In genomic region chr14:24271134-24271833, GRCh38 we compare ENCODE assay signal across 8 cellular contexts. TPM values are rescaled to one million over a fixed set of nuclear protein-coding genes. Genes with fewer than 3 reads are reported as not detected.
A peak's percentile ranks its signal among the peaks of the same experiment; 100 is the strongest.
DNase-seq lines count a peak whose midpoint lies in the region; ATAC-seq and TF ChIP-seq lines count a peak whose summit lies in the region.

Gene RABGGTA (minus strand): TSS chr14:24271597. CDS start chr14:24271115, 482 bp downstream.

- H3K4me3 Mint-ChIP-seq in WTC11, result peak within 1 kb of the TSS; percentile 72

- H3K27ac Mint-ChIP-seq in WTC11, result peak within 1 kb of the TSS; percentile 87

- H3K4me3 ChIP-seq in AG04450 (ENCODE audit: low read depth, low read length) (peak within 1 kb of the TSS; percentile 88), cardiac fibroblast (replicated peaks in 1 of 2; ENCODE audit: low read depth in 2 of 2, low read length in 2 of 2) (peak within 1 kb of the TSS; percentile 95 to 96)

- H3K9me3 ChIP-seq in AG04450 (ENCODE audit: control insufficient read depth, insufficient read depth, low read length), result no peaks in the 10 kb centered on the region

- ATAC-seq in GM18873 (IDR thresholded peaks at IDR 0.05; ENCODE audit: low FRiP score, unreplicated experiment), result peak; percentile 75
- peak; percentile 82 for ATAC-seq in HG03139 (IDR thresholded peaks at IDR 0.05; ENCODE audit: unreplicated experiment)
- ATAC-seq in WTC11, result peak; percentile 94

- H3K4me1 Mint-ChIP-seq in WTC11, result peaks cover 16% of the 10 kb centered on the region

- POLR2A ChIA-PET in AG04450 (lab: Yijun Ruan, JAX), result interaction anchor here (0.5 to 3.6 kb wide), 15 partner anchors 10 to 1269 kb away, joined by 3 to 50 read pairs (median 4); partner anchors contain the start of genes CHMP4A, CIDEB, DCAF11 and DHRS1
- POLR2A ChIA-PET in WTC11 (lab: Charles Lee), result interaction anchor here (0.5 to 1.5 kb wide), 16 partner anchors 9 to 144 kb away, joined by 3 to 20 read pairs (median 4); partner anchors contain the start of genes CHMP4A, DHRS1, GMPR2 and MDP1

- peaks cover 4% of the 10 kb centered on the region; the same call in 1 of the 2 replicates for H3K36me3 Mint-ChIP-seq in WTC11

- H3K27me3 Mint-ChIP-seq in WTC11 (ENCODE audit: low read depth), result no peaks in the 10 kb centered on the region

- TF ChIP-seq CTCF in AG04450 (IDR thresholded peaks at IDR 0.05; ENCODE audit: low read depth, low read length) (peak; percentile 67), WTC11 (IDR thresholded peaks at IDR 0.05) (0 out of 2 replicates have a peak, but pooled peaks have one; percentile 15), cardiac fibroblast (IDR thresholded peaks at IDR 0.05; ENCODE audit: low read depth, low read length) (peak; percentile 59)

- no peaks in the 10 kb centered on the region for H3K9me3 Mint-ChIP-seq in WTC11

- H3K27ac ChIP-seq in AG04450 (ENCODE audit: low read depth, low read length), result peak within 1 kb of the TSS; percentile 87

- no peaks in the 10 kb centered on the region for H3K27me3 ChIP-seq in AG04450 (ENCODE audit: control insufficient read depth, insufficient read depth, low read length)

- CTCF ChIA-PET in AG04450 (lab: Charles Lee), result interaction anchor here (0.6 to 3.0 kb wide), 10 partner anchors 9 to 165 kb away, joined by 3 to 19 read pairs (median 4); partner anchors contain the start of genes CIDEB and TINF2
- CTCF ChIA-PET in WTC11 (lab: Charles Lee), result interaction anchor here (0.6 to 5.8 kb wide), 22 partner anchors 9 to 1276 kb away, joined by 3 to 77 read pairs (median 6); partner anchors contain the start of genes CHMP4A, CIDEB, DHRS1 and IRF9

- DNase-seq in AG04450 (ENCODE audit: low read depth, low spot score), result peak; percentile 66
- DNase-seq in NCI-H2196 treated with DMSO at 0.1 percent for 48 hours (lab: John Stamatoyannopoulos, UW; ENCODE audit: unreplicated experiment), result peak; percentile 87
- DNase-seq in WTC11 (ENCODE audit: low spot score), result peak; percentile 95
- peak; percentile 87 to 93 for DNase-seq in cardiac fibroblast (ENCODE audit: low read depth in 2 of 2)
- DNase-seq in iris pigment epithelial cell (ENCODE audit: low read depth), result peak; percentile 87
- peak; percentile 84 for DNase-seq in stimulated activated CD4-positive, alpha-beta T cell treated with anti-CD3 and anti-CD28 coated beads, Interleukin-12 subunit alpha, Interleukin-12 subunit beta, amount 100 ng/mL, for 4 hours

TF ChIP-seq in WTC11, 78 proteins besides CTCF, POLR2A, EP300 and RAD21 (continues in another document):
- TF ChIP-seq EMX1 (CRISPR knock-in tag; IDR thresholded peaks at IDR 0.05) (no peak), CREB1 (CRISPR knock-in tag; IDR thresholded peaks at IDR 0.05) (no peak), FOXP4 (CRISPR knock-in tag; IDR thresholded peaks at IDR 0.05) (peak; percentile 81; the same call in 1 of the 2 replicates), ETV6 (CRISPR knock-in tag; IDR thresholded peaks at IDR 0.05) (peak; percentile 94), MYBL2 (CRISPR knock-in tag; IDR thresholded peaks at IDR 0.05) (peak; percentile 95), ATF2 (CRISPR knock-in tag; IDR thresholded peaks at IDR 0.05; ENCODE audit: borderline replicate concordance, low read depth) (peak; percentile 27; the same call in 1 of the 2 replicates), TP53 (CRISPR knock-in tag; IDR thresholded peaks at IDR 0.05) (0 out of 2 replicates have a peak, but pooled peaks have one; percentile 19), USF2 (CRISPR knock-in tag; IDR thresholded peaks at IDR 0.05) (peak; percentile 47; the same call in 1 of the 2 replicates), SMAD3 (CRISPR knock-in tag; IDR thresholded peaks at IDR 0.05; ENCODE audit: borderline replicate concordance) (peak; percentile 85; the same call in 1 of the 2 replicates), FOXJ3 (CRISPR knock-in tag; IDR thresholded peaks at IDR 0.05; ENCODE audit: borderline replicate concordance) (no peak), MXD4 (CRISPR knock-in tag; IDR thresholded peaks at IDR 0.05; ENCODE audit: borderline replicate concordance) (no peak), ZNF512 (CRISPR knock-in tag; IDR thresholded peaks at IDR 0.05; ENCODE audit: borderline replicate concordance) (0 out of 2 replicates have a peak, but pooled peaks have one; percentile 40), ATF6 (CRISPR knock-in tag; IDR thresholded peaks at IDR 0.05) (no peak), CREM (CRISPR knock-in tag; IDR thresholded peaks at IDR 0.05) (peak; percentile 79), ZNF232 (CRISPR knock-in tag; IDR thresholded peaks at IDR 0.05) (peak; percentile 78; the same call in 1 of the 2 replicates), MAX (CRISPR knock-in tag; IDR thresholded peaks at IDR 0.05) (peak; percentile 96), SOX15 (CRISPR knock-in tag; IDR thresholded peaks at IDR 0.05) (no peak)

RNA-seq across cellular contexts. Expression of gene RABGGTA, which starts in this region (rescaled TPM):
- 17.9 and 24.7 TPM in 2 replicates for polyA plus RNA-seq in AG04450 (2011; rRNA removed)
- polyA minus RNA-seq in AG04450 (2011; rRNA and poly(A)+ RNA removed), result 36.2 and 50.6 TPM in 2 replicates
- 22.3 to 28.1 TPM (median 27.1 TPM) in 3 replicates for total RNA-seq in WTC11 (2021)

Comparison
In these comparisons a context has a peak if more than half of its experiments do, and no peak if none do; other contexts are left out.
1. Peak in every context shown above with its lines: DNase-seq, ATAC-seq, H3K4me3 ChIP-seq and H3K27ac ChIP-seq.
2. CTCF ChIP-seq: peak in every context shown above with its lines; median percentile 67 in AG04450; 59 in cardiac fibroblast; 15 in WTC11.